ENCODE assay signal across 18 cellular contexts in genomic region chr17:59111539-59111938, GRCh38. TPM values are rescaled to one million over a fixed set of nuclear protein-coding genes. Genes with fewer than 3 reads are reported as not detected.
DNase-seq lines count a peak whose midpoint lies in the region; ATAC-seq and TF ChIP-seq lines count a peak whose summit lies in the region.
"Had no signal": no experiment of that assay in that cellular context is flagged by ENCODE, and none has a peak within 500 bp of the region (broad histone marks: within the 10 kb centered on the region; RNA-seq: fewer than 3 reads in every experiment).

No MANE protein-coding gene starts in this region.

- H3K79me2 ChIP-seq in mammary epithelial cell (ENCODE audit: insufficient read depth, low read length) = peaks cover 50% of the 10 kb centered on the region

- 98% methylated on average over 3 of the region's 3 CpGs for WGBS in mammary epithelial cell (ENCODE audit: low coverage, missing lambda C conversion rate)

- no peaks in the 10 kb centered on the region for H3K9me3 ChIP-seq in mammary epithelial cell (replicated peaks; ENCODE audit: insufficient read depth, low read length)
- no peaks in the 10 kb centered on the region for H3K9me3 ChIP-seq in HEK293 (ENCODE audit: control insufficient read depth, insufficient read depth, low read depth, low read length)

- H4K20me1 ChIP-seq in mammary epithelial cell (ENCODE audit: insufficient read depth, low read length) = no peaks in the 10 kb centered on the region

- BruUV-seq in MCF 10A (replicated peaks; lab: Mats Ljungman, UMichigan) (TSS peak; percentile 43), mammary epithelial cell (replicated peaks; lab: Mats Ljungman, UMichigan) (no TSS peak)

- CTCF ChIA-PET in MCF 10A (lab: Yijun Ruan, JAX) = no interaction called here
- CTCF ChIA-PET in mammary epithelial cell (lab: Charles Lee; ENCODE audit: low non-redundant PET) = interaction anchor here (0.7 kb wide), 1 partner anchor 28 kb away, joined by 3 read pairs; no protein-coding TSS in a partner anchor
- CTCF ChIA-PET in HEK293 (lab: Yijun Ruan, JAX) = no interaction called here

- DNase-seq in MCF 10A (ENCODE audit: unreplicated experiment) (no peak), mammary epithelial cell (no peak), NCI-H1417 (lab: John Stamatoyannopoulos, UW) (no peak), head of caudate nucleus (no peak), NCI-H128 (lab: John Stamatoyannopoulos, UW; ENCODE audit: unreplicated experiment) (no peak)
- DNase-seq: AML-193; Calu3; CD4-positive, alpha-beta memory T cell; DND-41; EL; KBM-7 had no signal

- no peak overlapping the region for H3K4me3 Mint-ChIP-seq in MCF 10A (ENCODE audit: unreplicated experiment)
- H3K4me3 Mint-ChIP-seq in activated T-helper 17 cell treated with anti-CD3 and anti-CD28 coated beads, Interleukin-2, amount 50 U/mL, for 72 hours = no peak overlapping the region
- H3K4me3 Mint-ChIP-seq: CD4-positive, alpha-beta memory T cell; GM23338 had no signal

- H3K36me3 Mint-ChIP-seq in MCF 10A (ENCODE audit: insufficient read depth, unreplicated experiment) = peaks cover 47% of the 10 kb centered on the region
- peaks cover 57% of the 10 kb centered on the region for H3K36me3 Mint-ChIP-seq in activated T-helper 17 cell treated with anti-CD3 and anti-CD28 coated beads, Interleukin-2, amount 50 U/mL, for 72 hours (ENCODE audit: low read depth)

- no peaks in the 10 kb centered on the region for H3K9me3 Mint-ChIP-seq in MCF 10A (ENCODE audit: unreplicated experiment)
- no peaks in the 10 kb centered on the region for H3K9me3 Mint-ChIP-seq in activated T-helper 17 cell treated with anti-CD3 and anti-CD28 coated beads, Interleukin-2, amount 50 U/mL, for 72 hours
- H3K9me3 Mint-ChIP-seq: CD4-positive, alpha-beta memory T cell; GM23338; IgD-negative memory B cell had no signal

- intact Hi-C loops in MCF 10A (cut with micrococcal nuclease) (no loop called here), mammary epithelial cell (cut with micrococcal nuclease) (no loop called here), head of caudate nucleus (cut with DNase I) (no loop called here)

- dilution Hi-C loops in mammary epithelial cell (cut with HindIII; ENCODE audit: low sequenced_read_pairs) = loop anchor here (5.0 kb wide), 1 partner anchor 69 kb away; no protein-coding TSS in a partner anchor

- H3K36me3 ChIP-seq in mammary epithelial cell (ENCODE audit: insufficient read depth, low read length) = peaks cover 13% of the 10 kb centered on the region
- H3K36me3 ChIP-seq in HEK293 (ENCODE audit: control insufficient read depth in 2 of 2, insufficient read depth in 1 of 2, low read length in 2 of 2) = peaks cover 30 to 58% of the 10 kb centered on the region in 2 experiments

- ATAC-seq in activated T-helper 17 cell treated with anti-CD3 and anti-CD28 coated beads, Interleukin-2, amount 50 U/mL, for 72 hours (replicated peaks) = no peak
- ATAC-seq: GM23338, HCT116, HepG2 had no signal

- H3K4me3 ChIP-seq in mammary epithelial cell (replicated peaks in 1 of 3; ENCODE audit: insufficient read depth in 1 of 3, low read depth in 2 of 3, low read length in 3 of 3) = no peak overlapping the region
- no peak overlapping the region for H3K4me3 ChIP-seq in HEK293 (ENCODE audit: low read depth, low read length)
- H3K4me3 ChIP-seq: GM23338 had no signal

- in situ Hi-C loops in mammary epithelial cell (cut with MboI; ENCODE audit: low sequenced_read_pairs in 2 of 2) = no loop called here

- H3K27ac ChIP-seq in mammary epithelial cell (ENCODE audit: insufficient read depth, low read depth, low read length) (no peak overlapping the region), HEK293 (ENCODE audit: extremely low read depth, low read depth, low read length) (no peak overlapping the region)
- H3K27ac ChIP-seq: C4-2B had no signal

- no peaks in the 10 kb centered on the region for H3K4me1 ChIP-seq in mammary epithelial cell (ENCODE audit: insufficient read depth, low read length)
- H3K4me1 ChIP-seq in HEK293 (ENCODE audit: control insufficient read depth, insufficient read depth, low read length) = no peaks in the 10 kb centered on the region

- H3K4me1 Mint-ChIP-seq in MCF 10A (ENCODE audit: insufficient read depth, unreplicated experiment) = peaks cover 6% of the 10 kb centered on the region
- peaks cover 14% of the 10 kb centered on the region for H3K4me1 Mint-ChIP-seq in activated T-helper 17 cell treated with anti-CD3 and anti-CD28 coated beads, Interleukin-2, amount 50 U/mL, for 72 hours
- H3K4me1 Mint-ChIP-seq: GM23338 had no signal

- no peak overlapping the region for H3K4me2 ChIP-seq in mammary epithelial cell (ENCODE audit: insufficient read depth, low read depth, low read length)
- H3K4me2 ChIP-seq: GM23338 had no signal

- H3K27me3 Mint-ChIP-seq in MCF 10A (ENCODE audit: insufficient read depth, unreplicated experiment) = no peaks in the 10 kb centered on the region
- H3K27me3 Mint-ChIP-seq in activated T-helper 17 cell treated with anti-CD3 and anti-CD28 coated beads, Interleukin-2, amount 50 U/mL, for 72 hours = no peaks in the 10 kb centered on the region
- H3K27me3 Mint-ChIP-seq: CD4-positive, alpha-beta memory T cell; IgD-negative memory B cell had no signal

- H3K9ac ChIP-seq in mammary epithelial cell (ENCODE audit: insufficient read depth, low read length) = no peak overlapping the region

- H3K27ac Mint-ChIP-seq in MCF 10A (ENCODE audit: low read depth, unreplicated experiment) = peak overlapping the region; percentile 63
- H3K27ac Mint-ChIP-seq in activated T-helper 17 cell treated with anti-CD3 and anti-CD28 coated beads, Interleukin-2, amount 50 U/mL, for 72 hours = peak overlapping the region; percentile 36
- H3K27ac Mint-ChIP-seq: GM23338, IgD-negative memory B cell had no signal

- no peak for TF ChIP-seq CTCF in MCF 10A (IDR thresholded peaks at IDR 0.05; ENCODE audit: unreplicated experiment)
- no peak for TF ChIP-seq CTCF in mammary epithelial cell (conservative IDR thresholded peaks at IDR 0.05 in 1 of 2, IDR thresholded peaks at IDR 0.05 in 1 of 2; ENCODE audit: extremely low read depth in 1 of 2, insufficient read depth in 1 of 2, low read depth in 1 of 2, low read length in 2 of 2)
- no peak for TF ChIP-seq CTCF in HEK293 (tag by site-specific recombination; IDR thresholded peaks at IDR 0.05)

- H3K27me3 ChIP-seq in mammary epithelial cell (ENCODE audit: insufficient read depth, low read length) = no peaks in the 10 kb centered on the region

- H2AFZ ChIP-seq in mammary epithelial cell (ENCODE audit: low read depth, low read length) = no peak overlapping the region
- H2AFZ ChIP-seq: GM23338 had no signal

- POLR2A ChIA-PET in MCF 10A (lab: Yijun Ruan, JAX) (interaction anchor here (0.6 to 1.8 kb wide), 6 partner anchors 17 to 47 kb away, joined by 3 to 6 read pairs (median 3); partner anchors contain the start of genes PRR11 and SKA2), HEK293 (lab: Yijun Ruan, JAX) (no interaction called here)

TF ChIP-seq in HEK293, 187 proteins besides CTCF, POLR2A, EP300 and RAD21:
- no peak for TF ChIP-seq AEBP2 (tag by site-specific recombination; IDR thresholded peaks at IDR 0.05; ENCODE audit: borderline replicate concordance)
- no peak for TF ChIP-seq ZNF280D (tag by site-specific recombination; IDR thresholded peaks at IDR 0.05)
- TF ChIP-seq ZNF664 (tag by site-specific recombination; IDR thresholded peaks at IDR 0.05) = 0 out of 2 replicates have a peak, but pooled peaks have one; percentile 47

RNA-seq across cellular contexts. Expression of gene TRIM37, which starts 4.9 kb away (rescaled TPM):
- 38.9 and 39.8 TPM in 2 replicates for total RNA-seq in MCF 10A (2022)
- total RNA-seq in mammary epithelial cell = 10 to 100 TPM; 34.2 to 42.7 TPM
- polyA plus RNA-seq in mammary epithelial cell = 15.1 TPM
- polyA minus RNA-seq in mammary epithelial cell = 14.1 TPM
- 10 to 100 TPM; 20.9 to 26.8 TPM for total RNA-seq in activated T-helper 17 cell treated with anti-CD3 and anti-CD28 coated beads, Interleukin-2, amount 50 U/mL, for 72 hours

RNA-seq across cellular contexts. Expression of gene SKA2, which starts 43.4 kb away (rescaled TPM):
- 54.6 and 57.5 TPM in 2 replicates for total RNA-seq in MCF 10A (2022)
- 10 to 100 TPM; 34.0 to 72.9 TPM for total RNA-seq in mammary epithelial cell
- polyA plus RNA-seq in mammary epithelial cell = 41.5 TPM
- 38.1 TPM for polyA minus RNA-seq in mammary epithelial cell
- total RNA-seq in activated T-helper 17 cell treated with anti-CD3 and anti-CD28 coated beads, Interleukin-2, amount 50 U/mL, for 72 hours = 10 to 100 TPM; 58.3 to 83.9 TPM

RNA-seq across cellular contexts. Expression of gene PRR11, which starts 44.0 kb away (rescaled TPM):
- total RNA-seq in MCF 10A (2022) (35.7 and 48.5 TPM in 2 replicates), mammary epithelial cell (10 to 100 TPM in 1 of 2 donors, 1 to 10 TPM in 1; 8.5 to 59.3 TPM)
- 80.3 TPM for polyA plus RNA-seq in mammary epithelial cell
- 35.8 TPM for polyA minus RNA-seq in mammary epithelial cell
- total RNA-seq in activated T-helper 17 cell treated with anti-CD3 and anti-CD28 coated beads, Interleukin-2, amount 50 U/mL, for 72 hours = 10 to 100 TPM; 74.5 to 76.9 TPM
